15 cellular contexts compared by ENCODE assay signal in the genomic region with DNA sequence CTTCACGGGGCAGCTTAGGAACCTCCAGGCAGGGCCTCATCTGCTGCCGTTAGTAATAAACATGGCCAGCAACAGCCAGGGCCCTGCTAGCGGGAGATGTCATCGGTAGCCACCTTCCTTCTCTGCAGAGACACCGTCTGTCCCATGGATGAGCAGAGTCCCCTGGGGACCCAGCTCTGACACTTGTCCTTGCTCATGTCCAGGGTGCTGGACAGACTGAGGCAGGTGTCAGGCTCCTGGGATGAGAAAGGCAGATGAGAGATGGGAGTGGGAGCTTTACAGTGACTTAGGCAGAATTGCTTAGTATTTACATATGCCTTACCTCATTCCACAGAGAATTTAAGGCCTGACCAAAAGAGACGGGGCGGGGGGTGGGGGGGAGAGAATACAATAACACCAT. TPM values are rescaled to one million over a fixed set of nuclear protein-coding genes. Genes with fewer than 3 reads are reported as not detected.
DNase-seq lines count a peak whose midpoint lies in the region; ATAC-seq and TF ChIP-seq lines count a peak whose summit lies in the region.
"Had no signal": no experiment of that assay in that cellular context is flagged by ENCODE, and none has a peak within 500 bp of the region (broad histone marks: within the 10 kb centered on the region; RNA-seq: fewer than 3 reads in every experiment).

No MANE protein-coding gene starts in this region.

- H3K4ac ChIP-seq in mesendoderm (ENCODE audit: low read depth, low read length) = no peak overlapping the region

- H3K4me1 ChIP-seq in mammary epithelial cell (ENCODE audit: insufficient read depth, low read length) (peaks cover 37% of the 10 kb centered on the region), mesendoderm (ENCODE audit: control insufficient read depth, low read depth, low read length) (peaks cover 5% of the 10 kb centered on the region), transverse colon (peaks cover 29 to 72% (median 54%) of the 10 kb centered on the region in 4 donors), tibial nerve (peaks cover 0 to 47% (median 18%) of the 10 kb centered on the region in 4 donors)

- no peak for TF ChIP-seq EP300 in transverse colon (IDR thresholded peaks at IDR 0.05; ENCODE audit: low read depth)
- no peak for TF ChIP-seq EP300 in tibial nerve (IDR thresholded peaks at IDR 0.05)

- peaks cover 21% of the 10 kb centered on the region for H3K36me3 ChIP-seq in mammary epithelial cell (ENCODE audit: insufficient read depth, low read length)
- H3K36me3 ChIP-seq in mesendoderm (ENCODE audit: control insufficient read depth, insufficient read depth, low read length) = no peaks in the 10 kb centered on the region
- no peaks in the 10 kb centered on the region for H3K36me3 ChIP-seq in transverse colon
- H3K36me3 ChIP-seq in tibial nerve = peaks cover 0 to 19% (median 0%) of the 10 kb centered on the region in 3 donors

- TF ChIP-seq POLR2A in transverse colon (IDR thresholded peaks at IDR 0.05) (no peak), tibial nerve (IDR thresholded peaks at IDR 0.05) (no peak)

- no peak overlapping the region for H2BK15ac ChIP-seq in mesendoderm (replicated peaks; ENCODE audit: low read depth)

- no peak overlapping the region for H3K18ac ChIP-seq in mesendoderm (ENCODE audit: low read length)

- no peak overlapping the region for H3K56ac ChIP-seq in mesendoderm (ENCODE audit: low read length)

- no peak overlapping the region for H3K23ac ChIP-seq in mesendoderm (ENCODE audit: low read length)

- ATAC-seq in central memory CD8-positive, alpha-beta T cell (replicated peaks; ENCODE audit: extremely low read depth, poor library complexity, severe bottlenecking) = no peak
- no peak for ATAC-seq in HG02763 (IDR thresholded peaks at IDR 0.05; ENCODE audit: unreplicated experiment)
- ATAC-seq: left colon; naive thymus-derived CD4-positive, alpha-beta T cell had no signal

- no peak overlapping the region for H4K8ac ChIP-seq in mesendoderm (ENCODE audit: low read depth, low read length)

- POLR2A ChIA-PET in MCF 10A (lab: Yijun Ruan, JAX) = interaction anchor here (1.0 to 6.2 kb wide), 7 partner anchors 11 to 358 kb away, joined by 3 to 64 read pairs (median 33); a partner anchor contains a TSS

- peaks cover 94% of the 10 kb centered on the region for H3K79me2 ChIP-seq in mammary epithelial cell (ENCODE audit: insufficient read depth, low read length)
- H3K79me2 ChIP-seq in mesendoderm (ENCODE audit: control insufficient read depth, insufficient read depth, low read length) = no peaks in the 10 kb centered on the region

- H3K27ac Mint-ChIP-seq in MCF 10A (ENCODE audit: low read depth, unreplicated experiment) = peak overlapping the region; percentile 84
- peak overlapping the region; percentile 78 for H3K27ac Mint-ChIP-seq in central memory CD8-positive, alpha-beta T cell (ENCODE audit: low read depth)
- H3K27ac Mint-ChIP-seq: activated T-helper 2 cell treated with anti-CD3 and anti-CD28 coated beads, Interferon-gamma antibody, Interleukin-2, Interleukin-4, amounts not matched to agents 10 μg/mL and 5 μg/mL and 100 μg/mL, durations not matched to agents 14 hours and 24 hours and 36 hours had no signal

- H3K9ac ChIP-seq in mammary epithelial cell (ENCODE audit: insufficient read depth, low read length) = no peak overlapping the region
- H3K9ac ChIP-seq in mesendoderm (ENCODE audit: low read length) = no peak overlapping the region

- H3K4me1 Mint-ChIP-seq in MCF 10A (ENCODE audit: insufficient read depth, unreplicated experiment) = peaks cover 52% of the 10 kb centered on the region
- H3K4me1 Mint-ChIP-seq in central memory CD8-positive, alpha-beta T cell = peaks cover 35% of the 10 kb centered on the region

- no peaks in the 10 kb centered on the region for H3K27me3 ChIP-seq in mammary epithelial cell (ENCODE audit: insufficient read depth, low read length)
- no peaks in the 10 kb centered on the region for H3K27me3 ChIP-seq in mesendoderm (ENCODE audit: insufficient read depth, low read length, poor library complexity)
- H3K27me3 ChIP-seq in transverse colon = no peaks in the 10 kb centered on the region
- no peaks in the 10 kb centered on the region for H3K27me3 ChIP-seq in tibial nerve

- H2AFZ ChIP-seq in mammary epithelial cell (ENCODE audit: low read depth, low read length) = no peak overlapping the region

- H3K4me2 ChIP-seq in mammary epithelial cell (ENCODE audit: insufficient read depth, low read depth, low read length) (no peak overlapping the region), mesendoderm (ENCODE audit: low read length) (no peak overlapping the region)

- no peaks in the 10 kb centered on the region for H3K9me3 Mint-ChIP-seq in MCF 10A (ENCODE audit: unreplicated experiment)
- H3K9me3 Mint-ChIP-seq in central memory CD8-positive, alpha-beta T cell = no peaks in the 10 kb centered on the region
- H3K9me3 Mint-ChIP-seq: activated T-helper 2 cell treated with anti-CD3 and anti-CD28 coated beads, Interferon-gamma antibody, Interleukin-2, Interleukin-4, amounts not matched to agents 10 μg/mL and 5 μg/mL and 100 μg/mL, durations not matched to agents 14 hours and 24 hours and 36 hours; naive thymus-derived CD4-positive, alpha-beta T cell had no signal

- peaks cover 10% of the 10 kb centered on the region for H4K20me1 ChIP-seq in mammary epithelial cell (ENCODE audit: insufficient read depth, low read length)

- no peak overlapping the region for H3K4me3 ChIP-seq in mammary epithelial cell (replicated peaks in 1 of 3; ENCODE audit: insufficient read depth in 1 of 3, low read depth in 2 of 3, low read length in 3 of 3)
- H3K4me3 ChIP-seq in mesendoderm (ENCODE audit: low read length) = no peak overlapping the region
- H3K4me3 ChIP-seq in transverse colon = no peak overlapping the region
- H3K4me3 ChIP-seq in tibial nerve = no peak overlapping the region

- CTCF ChIA-PET in MCF 10A (lab: Yijun Ruan, JAX) = interaction anchor here (0.6 to 5.7 kb wide), 9 partner anchors 10 to 440 kb away, joined by 3 to 70 read pairs (median 8); a partner anchor contains a TSS
- CTCF ChIA-PET in mammary epithelial cell (lab: Charles Lee; ENCODE audit: low non-redundant PET) = no interaction called here

- TF ChIP-seq CTCF in MCF 10A (IDR thresholded peaks at IDR 0.05; ENCODE audit: unreplicated experiment) (no peak), mammary epithelial cell (conservative IDR thresholded peaks at IDR 0.05 in 1 of 2, IDR thresholded peaks at IDR 0.05 in 1 of 2; ENCODE audit: extremely low read depth in 1 of 2, insufficient read depth in 1 of 2, low read depth in 1 of 2, low read length in 2 of 2) (no peak), transverse colon (IDR thresholded peaks at IDR 0.05) (no peak), tibial nerve (IDR thresholded peaks at IDR 0.05) (no peak)

- BruUV-seq in MCF 10A (replicated peaks; lab: Mats Ljungman, UMichigan) (no TSS peak), mammary epithelial cell (replicated peaks; lab: Mats Ljungman, UMichigan) (no TSS peak)

- no peaks in the 10 kb centered on the region for H3K79me1 ChIP-seq in mesendoderm (ENCODE audit: low read length)

- H3K9me3 ChIP-seq in mammary epithelial cell (replicated peaks; ENCODE audit: insufficient read depth, low read length) (no peaks in the 10 kb centered on the region), transverse colon (no peaks in the 10 kb centered on the region), tibial nerve (no peaks in the 10 kb centered on the region)

- no peak for DNase-seq in MCF 10A (ENCODE audit: unreplicated experiment)
- DNase-seq in mammary epithelial cell = no peak
- DNase-seq in central memory CD8-positive, alpha-beta T cell (ENCODE audit: low spot score in 2 of 2) = no peak
- peak; percentile 64 for DNase-seq in mesendoderm
- no peak for DNase-seq in transverse colon
- no peak for DNase-seq in NCI-H2107 treated with DMSO at 0.1 percent for 48 hours (lab: John Stamatoyannopoulos, UW; ENCODE audit: unreplicated experiment)
- no peak for DNase-seq in tibial nerve (ENCODE audit: low spot score in 2 of 2)
- DNase-seq: activated CD8-positive, alpha-beta memory T cell treated with anti-CD3 and anti-CD28 coated beads for 24 hours; aorta; hypothalamus; left colon; naive thymus-derived CD4-positive, alpha-beta T cell; NCI-H187 had no signal

- no peak overlapping the region for H4K5ac ChIP-seq in mesendoderm (ENCODE audit: low read length)

- H3K36me3 Mint-ChIP-seq in MCF 10A (ENCODE audit: insufficient read depth, unreplicated experiment) = peaks cover 70% of the 10 kb centered on the region
- H3K36me3 Mint-ChIP-seq in central memory CD8-positive, alpha-beta T cell (ENCODE audit: insufficient read depth) = peaks cover 37% of the 10 kb centered on the region

- no peaks in the 10 kb centered on the region for H3K27me3 Mint-ChIP-seq in MCF 10A (ENCODE audit: insufficient read depth, unreplicated experiment)
- no peaks in the 10 kb centered on the region for H3K27me3 Mint-ChIP-seq in central memory CD8-positive, alpha-beta T cell
- H3K27me3 Mint-ChIP-seq: naive thymus-derived CD4-positive, alpha-beta T cell had no signal

- dilution Hi-C loops in mammary epithelial cell (cut with HindIII; ENCODE audit: low sequenced_read_pairs) = no loop called here

- in situ Hi-C loops in mammary epithelial cell (cut with MboI; ENCODE audit: low sequenced_read_pairs in 2 of 2) = no loop called here
- in situ Hi-C loops in transverse colon (cut with MboI; ENCODE audit: low pct_ligation_motif_present in 1 of 4, low pct_unique_long_range_greater_than_20kb in 1 of 4, low sequenced_read_pairs in 3 of 4) = no loop called here

- H2AK5ac ChIP-seq in mesendoderm (ENCODE audit: low read length) = no peak overlapping the region

- H3K27ac ChIP-seq in mammary epithelial cell (ENCODE audit: insufficient read depth, low read depth, low read length) = no peak overlapping the region
- H3K27ac ChIP-seq in mesendoderm (ENCODE audit: low read depth, low read length) = no peak overlapping the region
- peak overlapping the region; percentile 22 to 83 (median 76) for H3K27ac ChIP-seq in transverse colon
- no peak overlapping the region for H3K27ac ChIP-seq in tibial nerve

- H2BK120ac ChIP-seq in mesendoderm (ENCODE audit: low read depth, low read length) = no peak overlapping the region

- H3K4me3 Mint-ChIP-seq in MCF 10A (ENCODE audit: unreplicated experiment) = no peak overlapping the region
- H3K4me3 Mint-ChIP-seq in central memory CD8-positive, alpha-beta T cell = no peak overlapping the region
- H3K4me3 Mint-ChIP-seq: naive thymus-derived CD4-positive, alpha-beta T cell had no signal

- intact Hi-C loops in MCF 10A (cut with micrococcal nuclease) (no loop called here), mammary epithelial cell (cut with micrococcal nuclease) (no loop called here), transverse colon (cut with DNase I; ENCODE audit: low total_unique reads) (no loop called here)

- 69% methylated on average over 3 of the region's 7 CpGs for WGBS in mammary epithelial cell (ENCODE audit: low coverage, missing lambda C conversion rate)
- WGBS in mesendoderm (ENCODE audit: extremely low coverage, insufficient coverage, low lambda C conversion rate) = no CpG with 5 or more reads among the region's 7 CpGs
- 13 to 47% methylated on average over 3 to 7 of the region's 7 CpGs for WGBS in transverse colon (ENCODE audit: low coverage in 1 of 2), 2 donors
- WGBS in tibial nerve, 2 donors = 33 to 53% methylated on average over 3 to 6 of the region's 7 CpGs

- no peak overlapping the region for H2BK5ac ChIP-seq in mesendoderm (ENCODE audit: low read length)

RNA-seq across cellular contexts. Expression of a gene that starts 25.0 kb away (rescaled TPM):
- total RNA-seq in MCF 10A (2022) (513 and 622 TPM in 2 replicates), mammary epithelial cell (100 to 1,000 TPM; 270 to 454 TPM), transverse colon (100 to 1,000 TPM; 193 to 505 (median 387) TPM), tibial nerve (100 to 1,000 TPM; 160 to 207 (median 177) TPM)
- polyA plus RNA-seq in mammary epithelial cell = 234 TPM
- polyA minus RNA-seq in mammary epithelial cell = 517 TPM
- polyA plus RNA-seq in mesendoderm (2013, experiment 1 of 2) = 15.4 TPM
- 17.2 TPM for polyA plus RNA-seq in mesendoderm (2013, experiment 2 of 2)

Comparison
In these comparisons a context has a peak if more than half of its experiments do, and no peak if none do; other contexts are left out.
1. H3K27ac ChIP-seq: peak in transverse colon (4 of 4); none in mammary epithelial cell (single experiment), mesendoderm (single experiment) and tibial nerve (0 of 4).